Comparison of ENCODE assay signal across 31 cellular contexts in the genomic region with DNA sequence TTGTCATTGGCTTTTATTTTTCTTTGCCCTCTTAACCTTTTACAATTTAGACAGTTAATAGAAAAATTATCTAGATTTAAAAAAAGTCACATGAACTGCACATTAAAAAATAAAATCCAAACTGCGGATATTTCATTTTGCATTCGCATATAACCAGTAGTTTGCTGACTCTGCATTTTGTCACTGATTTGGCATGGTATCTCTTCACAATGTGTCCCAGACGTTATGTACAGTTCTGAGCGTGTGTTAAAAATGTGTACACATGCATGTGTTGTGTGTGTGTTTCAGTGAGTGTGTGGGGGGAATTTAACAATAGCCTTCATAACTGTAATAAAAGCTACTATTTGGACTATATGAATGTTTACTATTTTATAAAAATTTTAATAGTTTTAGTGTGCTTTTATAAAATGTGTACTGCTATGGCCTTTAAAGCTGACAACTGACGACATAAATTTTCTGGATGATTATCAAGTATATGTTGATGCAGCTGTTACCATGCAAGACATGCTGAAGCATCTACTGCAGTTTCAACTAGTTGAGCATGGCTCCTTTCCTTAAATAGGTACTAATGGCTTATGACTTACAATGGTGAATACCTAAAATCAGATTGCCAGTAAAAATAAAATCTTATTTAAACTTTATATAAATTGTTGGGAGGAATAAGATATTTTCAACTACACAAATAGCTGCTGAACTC.
"Had no signal": no experiment of that assay in that cellular context is flagged by ENCODE, and none has a peak within 500 bp of the region (broad histone marks: within the 10 kb centered on the region; RNA-seq: fewer than 3 reads in every experiment).

No MANE protein-coding gene starts in this region.

- H3K27ac ChIP-seq: body of pancreas, esophagus muscularis mucosa, foreskin keratinocyte, gastrocnemius medialis, heart left ventricle, WERI-Rb-1 had no signal

- H3K9me3 ChIP-seq: body of pancreas, esophagus muscularis mucosa, gastrocnemius medialis, heart left ventricle had no signal

- H3K27ac Mint-ChIP-seq: activated B cell treated with CpG ODN at 0.5 μM for 24 hours; activated CD8-positive, alpha-beta T cell treated with anti-CD3 and anti-CD28 coated beads for 36 hours; activated naive CD8-positive, alpha-beta T cell; activated T-helper 17 cell treated with anti-CD3 and anti-CD28 coated beads, Interleukin-2, amount 50 U/mL, for 72 hours; effector memory CD8-positive, alpha-beta T cell had no signal

- H3K36me3 ChIP-seq: esophagus muscularis mucosa, gastrocnemius medialis, heart left ventricle, WERI-Rb-1 had no signal

- H3K4me1 ChIP-seq: body of pancreas, esophagus muscularis mucosa, foreskin keratinocyte, gastrocnemius medialis, heart left ventricle had no signal

- H3K4me3 Mint-ChIP-seq: activated B cell treated with CpG ODN at 0.5 μM for 24 hours; activated CD8-positive, alpha-beta T cell treated with anti-CD3 and anti-CD28 coated beads for 36 hours; activated naive CD8-positive, alpha-beta T cell; activated T-cell treated with anti-CD3 and anti-CD28 coated beads, Interleukin-2, amount 50 U/mL, for 4 hours; activated T-helper 17 cell treated with anti-CD3 and anti-CD28 coated beads, Interleukin-2, amount 50 U/mL, for 72 hours; effector memory CD8-positive, alpha-beta T cell had no signal

- H3K9me3 Mint-ChIP-seq: activated T-helper 17 cell treated with anti-CD3 and anti-CD28 coated beads, Interleukin-2, amount 50 U/mL, for 72 hours had no signal

- H3K27me3 Mint-ChIP-seq: activated B cell treated with CpG ODN at 0.5 μM for 24 hours; activated CD8-positive, alpha-beta T cell treated with anti-CD3 and anti-CD28 coated beads for 36 hours; activated naive CD8-positive, alpha-beta T cell; activated T-helper 17 cell treated with anti-CD3 and anti-CD28 coated beads, Interleukin-2, amount 50 U/mL, for 72 hours; effector memory CD8-positive, alpha-beta T cell had no signal

- FAIRE-seq: colon had no signal

- H3K4me3 ChIP-seq: body of pancreas, esophagus muscularis mucosa, gastrocnemius medialis, heart left ventricle had no signal

- DNase-seq: activated B cell treated with CpG ODN at 0.5 μM for 24 hours; activated CD4-positive, alpha-beta T cell treated with anti-CD3 and anti-CD28 coated beads for 48 hours; activated CD4-positive, alpha-beta T cell treated with anti-CD3 and anti-CD28 coated beads, Interleukin-2, amount 50 U/mL, for 1 hour; activated CD4-positive, alpha-beta T cell treated with anti-CD3 and anti-CD28 coated beads, Interleukin-2, amount 50 U/mL, for 48 hours; activated CD8-positive, alpha-beta memory T cell treated with anti-CD3 and anti-CD28 coated beads for 24 hours; activated CD8-positive, alpha-beta T cell treated with anti-CD3 and anti-CD28 coated beads for 36 hours; activated effector memory CD4-positive, alpha-beta T cell treated with Interleukin-2 at 50 U/mL for 16 hours; activated gamma-delta T cell treated with Interleukin-2 at 50 U/mL for 16 hours; activated naive CD4-positive, alpha-beta T cell treated with anti-CD3 and anti-CD28 coated beads, Interleukin-2, amount 50 U/mL, for 16 hours; activated naive CD4-positive, alpha-beta T cell treated with Interleukin-2 at 50 U/mL for 16 hours; activated T-cell treated with anti-CD3 and anti-CD28 coated beads, Interleukin-2, amount 50 U/mL, for 4 hours; amygdala; aorta; body of pancreas; caudate nucleus; cortex of kidney; dermis blood vessel endothelial cell; effector CD4-positive, alpha-beta T cell; effector memory CD8-positive, alpha-beta T cell; erythroblast; foreskin keratinocyte; gastrocnemius medialis; glutamatergic neuron; heart left ventricle; T1000; WERI-Rb-1 had no signal

- H3K4me1 Mint-ChIP-seq: activated B cell treated with CpG ODN at 0.5 μM for 24 hours; activated T-helper 17 cell treated with anti-CD3 and anti-CD28 coated beads, Interleukin-2, amount 50 U/mL, for 72 hours had no signal

- H3K27me3 ChIP-seq: body of pancreas, esophagus muscularis mucosa, foreskin keratinocyte, gastrocnemius medialis, heart left ventricle had no signal

- ATAC-seq: activated CD4-positive, CD25-positive, alpha-beta regulatory T cell treated with anti-CD3 and anti-CD28 coated beads, Interleukin-2, amount 50 U/mL, for 24 hours; activated CD8-positive, alpha-beta T cell treated with anti-CD3 and anti-CD28 coated beads for 36 hours; activated T-cell treated with anti-CD3 and anti-CD28 coated beads, Interleukin-2, amount 50 U/mL, for 4 hours; activated T-helper 17 cell treated with anti-CD3 and anti-CD28 coated beads, Interleukin-2, amount 50 U/mL, for 72 hours; body of pancreas; effector memory CD8-positive, alpha-beta T cell; foreskin keratinocyte; gastrocnemius medialis; heart left ventricle had no signal
